In the genomic region with DNA sequence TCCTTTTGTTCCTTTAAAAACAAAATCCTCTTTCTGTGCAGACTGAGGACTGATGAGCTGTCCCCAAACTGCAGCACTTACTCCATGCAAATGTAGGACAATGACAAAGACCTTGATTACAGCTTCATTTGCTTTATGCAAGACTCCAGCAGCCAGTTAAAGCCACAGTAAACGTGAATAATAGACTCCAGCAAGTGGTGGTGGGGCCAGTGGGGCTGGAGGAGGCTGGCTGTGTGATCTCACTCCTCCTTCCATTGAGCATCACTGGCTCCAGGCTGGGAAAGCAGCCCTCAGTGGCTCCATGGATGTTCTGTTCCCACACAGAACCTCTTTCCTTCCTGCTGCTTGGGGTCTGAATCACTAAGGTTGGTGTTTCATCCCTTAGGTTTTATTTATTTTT, we compare ENCODE assay signal across 22 cellular contexts.
"Had no signal": no experiment of that assay in that cellular context is flagged by ENCODE, and none has a peak within 500 bp of the region (broad histone marks: within the 10 kb centered on the region; RNA-seq: fewer than 3 reads in every experiment).

No MANE protein-coding gene starts in this region.

- H3K4me2 ChIP-seq: KMS-11, SK-N-SH had no signal

- H3K9ac ChIP-seq: KMS-11, SK-N-SH had no signal

- H3K4me1 Mint-ChIP-seq: IgD-negative memory B cell had no signal

- H3K27me3 Mint-ChIP-seq: IgD-negative memory B cell had no signal

- H3K4me3 ChIP-seq: K562 had no signal

- H3K27ac Mint-ChIP-seq: IgD-negative memory B cell had no signal

- ATAC-seq: K562, Panc1, PC-3 had no signal

- DNase-seq: Kasumi-1, MM.1S, NCI-H1105, NCI-H1417, NCI-H146, NCI-H1694 treated with DMSO at 0.1 percent for 48 hours, NCI-H1930, NCI-H2081, NCI-H2107, NCI-H2227 treated with DMSO at 0.1 percent for 48 hours, NCI-H524, NCI-H526 treated with DMSO at 0.1 percent for 48 hours, NCI-H774, PC-3, SHP77, SK-N-SH had no signal

- H3K4me3 Mint-ChIP-seq: IgD-negative memory B cell had no signal

- H3K9me3 ChIP-seq: SK-N-SH had no signal

- H3K27ac ChIP-seq: HL-60, KMS-11, RWPE1 had no signal

- H3K36me3 Mint-ChIP-seq: IgD-negative memory B cell had no signal
